9 cellular contexts compared by ENCODE assay signal in the genomic region with DNA sequence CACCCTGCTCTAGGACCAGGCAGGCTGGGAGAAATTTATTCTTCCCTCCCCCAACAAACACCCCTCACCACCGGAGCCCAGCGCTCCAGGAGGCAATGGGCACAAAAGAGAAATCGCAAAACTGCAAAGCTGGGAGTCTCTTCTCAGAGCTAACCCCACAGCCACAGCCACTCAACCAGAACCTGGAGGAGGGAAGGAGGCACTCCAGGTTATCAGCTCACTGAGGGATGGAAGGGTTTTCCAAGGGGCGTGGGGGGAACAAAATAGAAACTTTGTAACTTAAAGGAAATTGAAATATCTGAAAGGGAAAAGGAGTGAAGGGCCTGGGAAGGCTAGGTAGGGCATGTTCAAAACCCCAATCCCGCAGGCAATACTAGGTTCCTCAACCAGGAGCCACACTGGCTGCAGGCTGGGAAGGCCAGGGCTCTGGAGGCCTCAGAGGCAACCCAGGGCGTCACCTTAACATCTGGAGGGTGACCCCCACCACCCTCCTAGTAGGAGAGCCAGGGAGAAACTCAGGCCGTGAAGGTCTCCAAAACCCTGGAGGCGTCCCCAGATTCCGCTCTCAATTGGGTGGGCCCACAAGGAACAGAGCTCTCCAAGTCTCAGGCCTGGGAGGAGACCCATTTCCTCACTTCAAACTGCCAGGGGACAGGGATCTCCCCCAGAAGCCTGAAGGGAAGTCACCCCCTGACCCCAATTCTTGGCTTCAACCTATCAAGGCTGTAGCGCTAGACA. TPM values are rescaled to one million over a fixed set of nuclear protein-coding genes. Genes with fewer than 3 reads are reported as not detected.
A peak's percentile ranks its signal among the peaks of the same experiment; 100 is the strongest.
DNase-seq lines count a peak whose midpoint lies in the region; ATAC-seq lines count a peak whose summit lies in the region.
"Had no signal": no experiment of that assay in that cellular context is flagged by ENCODE, and none has a peak within 500 bp of the region (broad histone marks: within the 10 kb centered on the region; RNA-seq: fewer than 3 reads in every experiment).

No MANE protein-coding gene starts in this region.

- peak overlapping the region; percentile 89 for H2BK5ac ChIP-seq in neuronal stem cell (ENCODE audit: low read length)

- no peak overlapping the region for H3K14ac ChIP-seq in neuronal stem cell (ENCODE audit: low read length)

- peak overlapping the region; percentile 92 for H3K18ac ChIP-seq in neuronal stem cell (ENCODE audit: low read length)

- peaks cover 6% of the 10 kb centered on the region for H3K79me1 ChIP-seq in neuronal stem cell (ENCODE audit: low read depth, low read length)

- in situ Hi-C loops in KBM-7 (cut with MboI; ENCODE audit: low pct_unique_long_range_greater_than_20kb, low sequenced_read_pairs): no loop called here

- no CpG with 5 or more reads among the region's 10 CpGs for WGBS in neuronal stem cell (ENCODE audit: extremely low coverage in 2 of 2, insufficient read length in 2 of 2, insufficient replicate concordance in 1 of 2), 2 donors

- peak overlapping the region; percentile 67 to 89 (median 83) for H3K4me3 Mint-ChIP-seq in CD4-positive, CD25-positive, alpha-beta regulatory T cell

- H3K4me3 ChIP-seq in CD4-positive, CD25-positive, alpha-beta regulatory T cell (ENCODE audit: low read depth, low read length): no peak overlapping the region
- H3K4me3 ChIP-seq in effector memory CD4-positive, alpha-beta T cell (ENCODE audit: insufficient read depth, low read depth, low read length, poor library complexity, severe bottlenecking): no peak overlapping the region
- peak overlapping the region; percentile 71 to 88 for H3K4me3 ChIP-seq in neuronal stem cell (ENCODE audit: low read length in 2 of 2)

- H4K8ac ChIP-seq in neuronal stem cell (ENCODE audit: low read depth, low read length): peak overlapping the region; percentile 19

- H3K9me3 Mint-ChIP-seq in CD4-positive, CD25-positive, alpha-beta regulatory T cell: peaks cover 0 to 2% (median 0%) of the 10 kb centered on the region in 7 donors

- peaks cover 5 to 55% (median 28%) of the 10 kb centered on the region in 4 donors for H3K4me1 Mint-ChIP-seq in CD4-positive, CD25-positive, alpha-beta regulatory T cell

- H2BK120ac ChIP-seq in neuronal stem cell (ENCODE audit: low read depth, low read length): peak overlapping the region; percentile 3

- peak overlapping the region; percentile 95 for H3K9ac ChIP-seq in neuronal stem cell (ENCODE audit: low read depth, low read length, poor library complexity)

- H3K27me3 Mint-ChIP-seq in CD4-positive, CD25-positive, alpha-beta regulatory T cell: no peaks in the 10 kb centered on the region

- peak overlapping the region; percentile 88 for H3K4me2 ChIP-seq in neuronal stem cell (ENCODE audit: insufficient read depth, low read length, poor library complexity, severe bottlenecking)

- peak overlapping the region; percentile 82 for H2BK15ac ChIP-seq in neuronal stem cell (ENCODE audit: low read length)

- H2AK5ac ChIP-seq in neuronal stem cell (ENCODE audit: low read depth, low read length): peak overlapping the region; percentile 99

- H2BK12ac ChIP-seq in neuronal stem cell (ENCODE audit: low read length): no peak overlapping the region

- peaks cover 55% of the 10 kb centered on the region for H3K4me1 ChIP-seq in CD4-positive, CD25-positive, alpha-beta regulatory T cell (ENCODE audit: control insufficient read depth, insufficient read depth, low read length, poor library complexity, severe bottlenecking)
- H3K4me1 ChIP-seq in effector memory CD4-positive, alpha-beta T cell (ENCODE audit: control insufficient read depth, insufficient read depth, low read length, poor library complexity, severe bottlenecking): peaks cover 36% of the 10 kb centered on the region
- peaks cover 22 to 30% of the 10 kb centered on the region in 2 donors for H3K4me1 ChIP-seq in neuronal stem cell (ENCODE audit: control insufficient read depth in 2 of 2, insufficient read depth in 1 of 2, low read depth in 1 of 2, low read length in 2 of 2)

- peak overlapping the region; percentile 90 for H4K91ac ChIP-seq in neuronal stem cell (ENCODE audit: low read depth, low read length, poor library complexity)

- peak overlapping the region; percentile 23 for H3K27ac ChIP-seq in CD4-positive, CD25-positive, alpha-beta regulatory T cell (ENCODE audit: insufficient read depth, low read length, poor library complexity, severe bottlenecking)
- peak overlapping the region; percentile 33 for H3K27ac ChIP-seq in effector memory CD4-positive, alpha-beta T cell (ENCODE audit: insufficient read depth, low read length, poor library complexity, severe bottlenecking)
- peak overlapping the region; percentile 99 for H3K27ac ChIP-seq in neuronal stem cell (replicated peaks; ENCODE audit: low read length)

- H3K27ac Mint-ChIP-seq in CD4-positive, CD25-positive, alpha-beta regulatory T cell: peak overlapping the region; percentile 46 to 91 (median 85)

- H3K36me3 ChIP-seq in CD4-positive, CD25-positive, alpha-beta regulatory T cell (ENCODE audit: control insufficient read depth, insufficient read depth, low read length): peaks cover 26% of the 10 kb centered on the region
- H3K36me3 ChIP-seq in effector memory CD4-positive, alpha-beta T cell (ENCODE audit: control insufficient read depth, insufficient read depth, low read length): peaks cover 25% of the 10 kb centered on the region
- H3K36me3 ChIP-seq in neuronal stem cell (replicated peaks in 1 of 2; ENCODE audit: control insufficient read depth in 2 of 2, insufficient read depth in 2 of 2, low read length in 2 of 2): peaks cover 15 to 29% of the 10 kb centered on the region in 2 donors

- no peak for ATAC-seq in CD4-positive, CD25-positive, alpha-beta regulatory T cell (ENCODE audit: low read depth in 2 of 2)
- ATAC-seq in HG03108 (IDR thresholded peaks at IDR 0.05; ENCODE audit: unreplicated experiment): no peak

- no peaks in the 10 kb centered on the region for H3K9me3 ChIP-seq in CD4-positive, CD25-positive, alpha-beta regulatory T cell (ENCODE audit: control insufficient read depth in 2 of 2, low read length in 2 of 2)
- H3K9me3 ChIP-seq in effector memory CD4-positive, alpha-beta T cell (ENCODE audit: control insufficient read depth, low read length): no peaks in the 10 kb centered on the region
- no peaks in the 10 kb centered on the region for H3K9me3 ChIP-seq in neuronal stem cell (replicated peaks in 1 of 2; ENCODE audit: control insufficient read depth in 2 of 2, insufficient read depth in 1 of 2, low read depth in 1 of 2, low read length in 2 of 2)

- peaks cover 25% of the 10 kb centered on the region for H3K36me3 Mint-ChIP-seq in CD4-positive, CD25-positive, alpha-beta regulatory T cell

- H3K23ac ChIP-seq in neuronal stem cell (ENCODE audit: low read depth, low read length, poor library complexity): peak overlapping the region; percentile 85

- no peak overlapping the region for H3K4ac ChIP-seq in neuronal stem cell (ENCODE audit: low read length)

- no peak for DNase-seq in CD4-positive, CD25-positive, alpha-beta regulatory T cell
- DNase-seq in KBM-7 (peak; percentile 51), neuronal stem cell (ENCODE audit: low spot score) (peak; percentile 47), NCI-H69 (lab: John Stamatoyannopoulos, UW) (no peak), NCI-H524 (lab: John Stamatoyannopoulos, UW) (no peak), GM19238 (ENCODE audit: insufficient read length, low spot score) (no peak)
- DNase-seq in effector memory CD4-positive, alpha-beta T cell: no peak
- DNase-seq: stimulated activated CD4-positive, alpha-beta T cell treated with anti-CD3 and anti-CD28 coated beads, Interleukin-4, amount 100 ng/mL, for 4 hours had no signal

- H2AFZ ChIP-seq in neuronal stem cell (ENCODE audit: low read length): peak overlapping the region; percentile 50

- H3K27me3 ChIP-seq in CD4-positive, CD25-positive, alpha-beta regulatory T cell (ENCODE audit: control insufficient read depth, insufficient read depth, low read length): no peaks in the 10 kb centered on the region
- no peaks in the 10 kb centered on the region for H3K27me3 ChIP-seq in effector memory CD4-positive, alpha-beta T cell (replicated peaks; ENCODE audit: control insufficient read depth, insufficient read depth, low read length, poor library complexity, severe bottlenecking)
- H3K27me3 ChIP-seq in neuronal stem cell (ENCODE audit: control insufficient read depth in 3 of 3, insufficient read depth in 3 of 3, low read depth in 1 of 3, low read length in 3 of 3): no peaks in the 10 kb centered on the region

RNA-seq across cellular contexts. Expression of gene KDM2B, which starts 3.2 kb away (rescaled TPM):
- 128 TPM for total RNA-seq in CD4-positive, CD25-positive, alpha-beta regulatory T cell
- polyA plus RNA-seq in CD4-positive, CD25-positive, alpha-beta regulatory T cell: 10 to 100 TPM in 3 of 4 donors, 1 to 10 TPM in 1; 9.4 to 12.2 (median 11.0) TPM
- polyA plus RNA-seq in neuronal stem cell (2013, experiment 1 of 2): 63.7 TPM
- polyA plus RNA-seq in neuronal stem cell (2013, experiment 2 of 2): 67.7 TPM

RNA-seq across cellular contexts. Expression of gene ORAI1, which starts 48.7 kb away (rescaled TPM):
- total RNA-seq in CD4-positive, CD25-positive, alpha-beta regulatory T cell: 53.5 TPM
- 100 to 1,000 TPM; 142 to 181 (median 173) TPM for polyA plus RNA-seq in CD4-positive, CD25-positive, alpha-beta regulatory T cell
- polyA plus RNA-seq in neuronal stem cell (2013, experiment 1 of 2): 15.7 TPM
- polyA plus RNA-seq in neuronal stem cell (2013, experiment 2 of 2): 15.4 TPM

Comparison
In these comparisons a context has a peak if more than half of its experiments do, and no peak if none do; other contexts are left out.
1. DNase-seq: peak in KBM-7 (single experiment) and neuronal stem cell (single experiment); none in CD4-positive, CD25-positive, alpha-beta regulatory T cell (0 of 3), effector memory CD4-positive, alpha-beta T cell (0 of 3), NCI-H69 (single experiment), NCI-H524 (0 of 2) and GM19238 (single experiment).
2. H3K27ac ChIP-seq: peak in every context shown above with its lines; median percentile 99 in neuronal stem cell; 33 in effector memory CD4-positive, alpha-beta T cell; 23 in CD4-positive, CD25-positive, alpha-beta regulatory T cell.
3. H3K4me3 ChIP-seq: peak in neuronal stem cell (2 of 2); none in CD4-positive, CD25-positive, alpha-beta regulatory T cell (single experiment) and effector memory CD4-positive, alpha-beta T cell (single experiment).